Comparison of ENCODE assay signal across 10 cellular contexts in the genomic region with DNA sequence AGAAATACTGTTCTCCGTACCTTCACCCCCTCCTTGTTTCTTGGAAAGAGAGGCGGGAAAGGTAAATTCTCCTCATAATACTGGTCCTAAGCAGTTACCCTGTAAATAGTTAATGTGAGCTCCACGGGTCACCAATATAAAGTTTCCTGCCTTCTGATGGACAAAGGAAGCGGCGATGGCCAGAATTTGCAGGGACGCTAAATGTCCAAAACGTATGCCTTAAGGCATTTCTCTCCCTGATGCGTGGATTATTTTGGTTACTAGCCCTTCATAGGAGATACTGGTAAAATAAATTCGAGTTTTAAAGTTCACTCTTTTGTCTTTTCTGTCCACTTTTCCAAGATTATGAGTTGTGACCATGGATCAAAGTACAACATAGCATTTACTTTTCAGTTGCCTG. TPM values are rescaled to one million over a fixed set of nuclear protein-coding genes. Genes with fewer than 3 reads are reported as not detected.
A peak's percentile ranks its signal among the peaks of the same experiment; 100 is the strongest.
DNase-seq lines count a peak whose midpoint lies in the region; ATAC-seq and TF ChIP-seq lines count a peak whose summit lies in the region.
"Had no signal": no experiment of that assay in that cellular context is flagged by ENCODE, and none has a peak within 500 bp of the region (broad histone marks: within the 10 kb centered on the region; RNA-seq: fewer than 3 reads in every experiment).

No MANE protein-coding gene starts in this region.

- peaks cover 0 to 14% of the 10 kb centered on the region in 2 donors for H3K4me1 ChIP-seq in left lung
- H3K4me1 ChIP-seq in tibial artery, result peaks cover 0 to 10% (median 4%) of the 10 kb centered on the region in 4 donors

- intact Hi-C loops in left lung (cut with DNase I) (no loop called here), tibial artery (cut with DNase I; ENCODE audit: low total_unique reads) (no loop called here)

- TF ChIP-seq CTCF in astrocyte of the spinal cord (IDR thresholded peaks at IDR 0.05; ENCODE audit: low read depth, low read length) (no peak), left lung (IDR thresholded peaks at IDR 0.05) (no peak), tibial artery (IDR thresholded peaks at IDR 0.05) (no peak)

- H3K4me3 ChIP-seq in astrocyte of the spinal cord (ENCODE audit: low read depth, low read length) (peak overlapping the region; percentile 78), left lung (peak overlapping the region; percentile 51 to 65), tibial artery (peak overlapping the region; percentile 65 to 73)
- H3K4me3 ChIP-seq: BLaER1 treated with 17β-estradiol and CSF1 and Interleukin-3, amounts not matched to agents 10 nM and 100 nM had no signal

- peak overlapping the region; percentile 84 to 87 for H3K27ac ChIP-seq in left lung
- H3K27ac ChIP-seq in tibial artery, result peak overlapping the region; percentile 82 to 85
- H3K27ac ChIP-seq: BLaER1 treated with 17β-estradiol and CSF1 and Interleukin-3, amounts not matched to agents 10 nM and 100 nM had no signal

- CTCF ChIA-PET in activated CD4-positive, alpha-beta T cell treated with anti-CD3 and anti-CD28 coated beads, Interleukin-2, amount 10 ng/mL, durations not matched to agents 7 days and 5 days (lab: Charles Lee), result no interaction called here

- H3K36me3 ChIP-seq in left lung (peaks cover 0 to 21% of the 10 kb centered on the region in 2 donors), tibial artery (peaks cover 0 to 4% (median 4%) of the 10 kb centered on the region in 3 donors)
- H3K36me3 ChIP-seq: BLaER1 treated with 17β-estradiol and CSF1 and Interleukin-3, amounts not matched to agents 10 nM and 100 nM had no signal

- peaks cover 71% of the 10 kb centered on the region for H3K27me3 Mint-ChIP-seq in activated CD4-positive, alpha-beta T cell treated with anti-CD3 and anti-CD28 coated beads, Interleukin-2, amount 10 ng/mL, durations not matched to agents 7 days and 5 days

- in situ Hi-C loops in astrocyte of the spinal cord (cut with HindIII; ENCODE audit: low sequenced_read_pairs) (no loop called here), G401 (cut with HindIII; ENCODE audit: low sequenced_read_pairs) (no loop called here)

- POLR2A ChIA-PET in activated CD4-positive, alpha-beta T cell treated with anti-CD3 and anti-CD28 coated beads, Interleukin-2, amount 10 ng/mL, durations not matched to agents 7 days and 5 days (lab: Charles Lee), result no interaction called here

- H3K9me3 ChIP-seq in left lung, result no peaks in the 10 kb centered on the region
- H3K9me3 ChIP-seq in tibial artery, result no peaks in the 10 kb centered on the region

- no peaks in the 10 kb centered on the region for H3K9me3 Mint-ChIP-seq in activated CD4-positive, alpha-beta T cell treated with anti-CD3 and anti-CD28 coated beads, Interleukin-2, amount 10 ng/mL, durations not matched to agents 7 days and 5 days

- H3K36me3 Mint-ChIP-seq in activated CD4-positive, alpha-beta T cell treated with anti-CD3 and anti-CD28 coated beads, Interleukin-2, amount 10 ng/mL, durations not matched to agents 7 days and 5 days (ENCODE audit: low read depth), result no peaks in the 10 kb centered on the region

- ATAC-seq in left lung (peak; percentile 4), GM21528 (IDR thresholded peaks at IDR 0.05; ENCODE audit: low FRiP score, unreplicated experiment) (no peak)

- peaks cover 14% of the 10 kb centered on the region for H3K4me1 Mint-ChIP-seq in activated CD4-positive, alpha-beta T cell treated with anti-CD3 and anti-CD28 coated beads, Interleukin-2, amount 10 ng/mL, durations not matched to agents 7 days and 5 days

- no peak for DNase-seq in activated CD4-positive, alpha-beta T cell treated with anti-CD3 and anti-CD28 coated beads, Interleukin-2, amount 10 ng/mL, durations not matched to agents 7 days and 5 days
- DNase-seq in activated CD4-positive, alpha-beta T cell treated with anti-CD3 and anti-CD28 coated beads, Interleukin-2, amount 50 U/mL, for 1 hour, result no peak
- DNase-seq in astrocyte of the spinal cord (ENCODE audit: low read depth, low spot score) (peak; percentile 17), left lung (no peak), tibial artery (no peak), G401 (ENCODE audit: low spot score) (no peak), DMS79 treated with DMSO at 0.1 percent for 48 hours (lab: John Stamatoyannopoulos, UW) (no peak)

- no peak overlapping the region for H3K27ac Mint-ChIP-seq in activated CD4-positive, alpha-beta T cell treated with anti-CD3 and anti-CD28 coated beads, Interleukin-2, amount 10 ng/mL, durations not matched to agents 7 days and 5 days

- peak overlapping the region; percentile 73 for H3K4me3 Mint-ChIP-seq in activated CD4-positive, alpha-beta T cell treated with anti-CD3 and anti-CD28 coated beads, Interleukin-2, amount 10 ng/mL, durations not matched to agents 7 days and 5 days

- peaks cover 0 to 12% of the 10 kb centered on the region in 2 donors for H3K27me3 ChIP-seq in left lung
- H3K27me3 ChIP-seq in tibial artery, result no peaks in the 10 kb centered on the region
- H3K27me3 ChIP-seq: BLaER1 treated with 17β-estradiol and CSF1 and Interleukin-3, amounts not matched to agents 10 nM and 100 nM had no signal

RNA-seq across cellular contexts. Expression of a gene that starts 0.9 kb away (rescaled TPM):
- total RNA-seq in activated CD4-positive, alpha-beta T cell treated with anti-CD3 and anti-CD28 coated beads, Interleukin-2, amount 10 ng/mL, durations not matched to agents 7 days and 5 days, result not detected
- 100 to 1,000 TPM in 1 of 2 donors, 10 to 100 TPM in 1; 21.6 to 105 TPM for total RNA-seq in left lung
- total RNA-seq in G401 (2014; rRNA removed; shearing (Covaris generic)), result not detected in 2 replicates
- total RNA-seq: myocyte had no signal

Comparison
In these comparisons a context has a peak if more than half of its experiments do, and no peak if none do; other contexts are left out.
1. RNA of a gene that starts 0.9 kb away (total RNA-seq): 21.6 to 105 TPM in left lung; not detected in activated CD4-positive, alpha-beta T cell treated with anti-CD3 and anti-CD28 coated beads, Interleukin-2, amount 10 ng/mL, durations not matched to agents 7 days and 5 days and not detected in G401; every median in the first group is over 10 times any median in the second.
2. Peak in every context shown above with its lines, with median percentiles within 50 percentile points of each other: H3K4me3 ChIP-seq.